ENCODE assay signal across 2 cellular contexts in the genomic region with DNA sequence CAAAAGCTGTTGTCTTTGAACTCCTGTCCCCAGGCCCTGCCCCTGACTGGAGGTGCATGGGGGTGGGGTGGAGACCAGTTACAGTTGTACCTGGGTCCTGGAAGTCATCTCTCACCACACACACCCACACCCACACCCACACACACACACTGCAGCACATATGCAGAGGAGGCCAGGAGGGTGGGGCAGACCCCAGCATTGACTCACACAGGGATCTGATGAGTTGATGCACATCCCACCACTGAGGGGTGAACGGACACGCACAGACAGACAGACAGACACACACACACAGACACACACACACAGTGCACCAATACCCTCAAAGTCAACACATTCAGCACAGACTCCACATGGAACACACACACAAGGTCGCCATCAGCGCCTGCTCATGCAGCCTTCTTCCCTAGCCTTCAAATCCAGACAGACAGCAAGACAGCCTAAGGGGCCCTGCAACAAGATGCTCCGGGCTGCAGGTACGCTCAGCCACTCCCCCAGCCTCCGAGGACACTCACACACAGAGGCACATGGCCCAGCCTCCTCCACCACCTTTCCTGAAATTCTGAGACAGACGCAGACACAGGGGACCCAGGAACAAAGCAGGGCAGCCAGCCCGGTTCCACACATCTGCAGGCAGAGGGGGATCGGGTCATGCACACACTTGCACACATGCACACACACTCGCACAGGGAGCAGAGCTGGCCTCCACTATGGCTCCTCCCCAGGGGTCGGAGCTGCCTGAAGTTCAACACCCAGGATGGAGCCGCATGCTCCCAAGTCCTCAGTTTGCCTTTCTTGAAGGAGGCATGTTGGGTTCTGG.
A peak's percentile ranks its signal among the peaks of the same experiment; 100 is the strongest.
TF ChIP-seq lines count a peak whose summit lies in the region.

No MANE protein-coding gene starts in this region.

TF ChIP-seq in GM23338, 12 proteins besides CTCF, POLR2A, EP300 and RAD21:
- TF ChIP-seq ZNF331 (CRISPR knock-in tag; IDR thresholded peaks at IDR 0.05; ENCODE audit: low read depth) = no peak
- TF ChIP-seq EZH2phosphoT487 (IDR thresholded peaks at IDR 0.05; ENCODE audit: unreplicated experiment) = no peak
- TF ChIP-seq EZH2 (IDR thresholded peaks at IDR 0.05; ENCODE audit: low read depth, unreplicated experiment) = no peak
- no peak for TF ChIP-seq STAT1 (IDR thresholded peaks at IDR 0.05; ENCODE audit: unreplicated experiment)
- TF ChIP-seq, protein P1, sequence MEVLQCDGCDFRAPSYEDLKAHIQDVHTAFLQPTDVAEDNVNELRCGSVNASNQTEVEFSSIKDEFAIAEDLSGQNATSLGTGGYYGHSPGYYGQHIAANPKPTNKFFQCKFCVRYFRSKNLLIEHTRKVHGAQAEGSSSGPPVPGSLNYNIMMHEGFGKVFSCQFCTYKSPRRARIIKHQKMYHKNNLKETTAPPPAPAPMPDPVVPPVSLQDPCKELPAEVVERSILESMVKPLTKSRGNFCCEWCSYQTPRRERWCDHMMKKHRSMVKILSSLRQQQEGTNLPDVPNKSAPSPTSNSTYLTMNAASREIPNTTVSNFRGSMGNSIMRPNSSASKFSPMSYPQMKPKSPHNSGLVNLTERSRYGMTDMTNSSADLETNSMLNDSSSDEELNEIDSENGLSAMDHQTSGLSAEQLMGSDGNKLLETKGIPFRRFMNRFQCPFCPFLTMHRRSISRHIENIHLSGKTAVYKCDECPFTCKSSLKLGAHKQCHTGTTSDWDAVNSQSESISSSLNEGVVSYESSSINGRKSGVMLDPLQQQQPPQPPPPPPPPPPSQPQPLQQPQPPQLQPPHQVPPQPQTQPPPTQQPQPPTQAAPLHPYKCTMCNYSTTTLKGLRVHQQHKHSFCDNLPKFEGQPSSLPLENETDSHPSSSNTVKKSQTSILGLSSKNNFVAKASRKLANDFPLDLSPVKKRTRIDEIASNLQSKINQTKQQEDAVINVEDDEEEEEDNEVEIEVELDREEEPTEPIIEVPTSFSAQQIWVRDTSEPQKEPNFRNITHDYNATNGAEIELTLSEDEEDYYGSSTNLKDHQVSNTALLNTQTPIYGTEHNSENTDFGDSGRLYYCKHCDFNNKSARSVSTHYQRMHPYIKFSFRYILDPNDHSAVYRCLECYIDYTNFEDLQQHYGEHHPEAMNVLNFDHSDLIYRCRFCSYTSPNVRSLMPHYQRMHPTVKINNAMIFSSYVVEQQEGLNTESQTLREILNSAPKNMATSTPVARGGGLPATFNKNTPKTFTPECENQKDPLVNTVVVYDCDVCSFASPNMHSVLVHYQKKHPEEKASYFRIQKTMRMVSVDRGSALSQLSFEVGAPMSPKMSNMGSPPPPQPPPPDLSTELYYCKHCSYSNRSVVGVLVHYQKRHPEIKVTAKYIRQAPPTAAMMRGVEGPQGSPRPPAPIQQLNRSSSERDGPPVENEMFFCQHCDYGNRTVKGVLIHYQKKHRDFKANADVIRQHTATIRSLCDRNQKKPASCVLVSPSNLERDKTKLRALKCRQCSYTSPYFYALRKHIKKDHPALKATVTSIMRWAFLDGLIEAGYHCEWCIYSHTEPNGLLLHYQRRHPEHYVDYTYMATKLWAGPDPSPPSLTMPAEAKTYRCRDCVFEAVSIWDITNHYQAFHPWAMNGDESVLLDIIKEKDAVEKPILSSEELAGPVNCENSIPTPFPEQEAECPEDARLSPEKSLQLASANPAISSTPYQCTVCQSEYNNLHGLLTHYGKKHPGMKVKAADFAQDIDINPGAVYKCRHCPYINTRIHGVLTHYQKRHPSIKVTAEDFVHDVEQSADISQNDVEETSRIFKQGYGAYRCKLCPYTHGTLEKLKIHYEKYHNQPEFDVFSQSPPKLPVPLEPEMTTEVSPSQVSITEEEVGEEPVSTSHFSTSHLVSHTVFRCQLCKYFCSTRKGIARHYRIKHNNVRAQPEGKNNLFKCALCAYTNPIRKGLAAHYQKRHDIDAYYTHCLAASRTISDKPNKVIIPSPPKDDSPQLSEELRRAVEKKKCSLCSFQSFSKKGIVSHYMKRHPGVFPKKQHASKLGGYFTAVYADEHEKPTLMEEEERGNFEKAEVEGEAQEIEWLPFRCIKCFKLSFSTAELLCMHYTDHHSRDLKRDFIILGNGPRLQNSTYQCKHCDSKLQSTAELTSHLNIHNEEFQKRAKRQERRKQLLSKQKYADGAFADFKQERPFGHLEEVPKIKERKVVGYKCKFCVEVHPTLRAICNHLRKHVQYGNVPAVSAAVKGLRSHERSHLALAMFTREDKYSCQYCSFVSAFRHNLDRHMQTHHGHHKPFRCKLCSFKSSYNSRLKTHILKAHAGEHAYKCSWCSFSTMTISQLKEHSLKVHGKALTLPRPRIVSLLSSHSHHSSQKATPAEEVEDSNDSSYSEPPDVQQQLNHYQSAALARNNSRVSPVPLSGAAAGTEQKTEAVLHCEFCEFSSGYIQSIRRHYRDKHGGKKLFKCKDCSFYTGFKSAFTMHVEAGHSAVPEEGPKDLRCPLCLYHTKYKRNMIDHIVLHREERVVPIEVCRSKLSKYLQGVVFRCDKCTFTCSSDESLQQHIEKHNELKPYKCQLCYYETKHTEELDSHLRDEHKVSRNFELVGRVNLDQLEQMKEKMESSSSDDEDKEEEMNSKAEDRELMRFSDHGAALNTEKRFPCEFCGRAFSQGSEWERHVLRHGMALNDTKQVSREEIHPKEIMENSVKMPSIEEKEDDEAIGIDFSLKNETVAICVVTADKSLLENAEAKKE (CRISPR knock-in tag; IDR thresholded peaks at IDR 0.05) = no peak
- no peak for TF ChIP-seq CREB1 (CRISPR knock-in tag; IDR thresholded peaks at IDR 0.05; ENCODE audit: low read depth)
- TF ChIP-seq POLR2AphosphoS5 (IDR thresholded peaks at IDR 0.05; ENCODE audit: low read depth) = no peak
- no peak for TF ChIP-seq ZNF114 (CRISPR knock-in tag; IDR thresholded peaks at IDR 0.05)
- TF ChIP-seq, protein P2, sequence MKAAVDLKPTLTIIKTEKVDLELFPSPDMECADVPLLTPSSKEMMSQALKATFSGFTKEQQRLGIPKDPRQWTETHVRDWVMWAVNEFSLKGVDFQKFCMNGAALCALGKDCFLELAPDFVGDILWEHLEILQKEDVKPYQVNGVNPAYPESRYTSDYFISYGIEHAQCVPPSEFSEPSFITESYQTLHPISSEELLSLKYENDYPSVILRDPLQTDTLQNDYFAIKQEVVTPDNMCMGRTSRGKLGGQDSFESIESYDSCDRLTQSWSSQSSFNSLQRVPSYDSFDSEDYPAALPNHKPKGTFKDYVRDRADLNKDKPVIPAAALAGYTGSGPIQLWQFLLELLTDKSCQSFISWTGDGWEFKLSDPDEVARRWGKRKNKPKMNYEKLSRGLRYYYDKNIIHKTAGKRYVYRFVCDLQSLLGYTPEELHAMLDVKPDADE (IDR thresholded peaks at IDR 0.05) = no peak

TF ChIP-seq in endothelial cell of umbilical vein, 7 proteins besides CTCF, POLR2A, EP300 and RAD21:
- TF ChIP-seq JUN (IDR thresholded peaks at IDR 0.05; ENCODE audit: borderline replicate concordance, insufficient read depth, insufficient read length, low read depth) (no peak), EZH2 (IDR thresholded peaks at IDR 0.05; ENCODE audit: borderline replicate concordance, low read depth, low read length, severe bottlenecking) (peak; percentile 23)
